1 cellular context compared by ENCODE assay signal in genomic region chr7:144256112-144256511, GRCh38.
TF ChIP-seq lines count a peak whose summit lies in the region.

No MANE protein-coding gene starts in this region.

TF ChIP-seq in HepG2, 621 proteins besides CTCF, POLR2A, EP300 and RAD21:
- TF ChIP-seq ZNF101 (CRISPR knock-in tag; IDR thresholded peaks at IDR 0.05; ENCODE audit: borderline replicate concordance, low read depth), result no peak
- no peak for TF ChIP-seq SOX5 (CRISPR knock-in tag; IDR thresholded peaks at IDR 0.05; ENCODE audit: borderline replicate concordance)
- TF ChIP-seq ZNF383 (CRISPR knock-in tag; IDR thresholded peaks at IDR 0.05; ENCODE audit: borderline replicate concordance), result no peak
- TF ChIP-seq MLXIP (CRISPR knock-in tag; IDR thresholded peaks at IDR 0.05; ENCODE audit: borderline replicate concordance), result no peak
- no peak for TF ChIP-seq ZNF781 (CRISPR knock-in tag; IDR thresholded peaks at IDR 0.05; ENCODE audit: borderline replicate concordance, not compliant biosample characterization)
- no peak for TF ChIP-seq ELF4 (CRISPR knock-in tag; IDR thresholded peaks at IDR 0.05; ENCODE audit: borderline replicate concordance)
